12 cellular contexts compared by ENCODE assay signal in the genomic region with DNA sequence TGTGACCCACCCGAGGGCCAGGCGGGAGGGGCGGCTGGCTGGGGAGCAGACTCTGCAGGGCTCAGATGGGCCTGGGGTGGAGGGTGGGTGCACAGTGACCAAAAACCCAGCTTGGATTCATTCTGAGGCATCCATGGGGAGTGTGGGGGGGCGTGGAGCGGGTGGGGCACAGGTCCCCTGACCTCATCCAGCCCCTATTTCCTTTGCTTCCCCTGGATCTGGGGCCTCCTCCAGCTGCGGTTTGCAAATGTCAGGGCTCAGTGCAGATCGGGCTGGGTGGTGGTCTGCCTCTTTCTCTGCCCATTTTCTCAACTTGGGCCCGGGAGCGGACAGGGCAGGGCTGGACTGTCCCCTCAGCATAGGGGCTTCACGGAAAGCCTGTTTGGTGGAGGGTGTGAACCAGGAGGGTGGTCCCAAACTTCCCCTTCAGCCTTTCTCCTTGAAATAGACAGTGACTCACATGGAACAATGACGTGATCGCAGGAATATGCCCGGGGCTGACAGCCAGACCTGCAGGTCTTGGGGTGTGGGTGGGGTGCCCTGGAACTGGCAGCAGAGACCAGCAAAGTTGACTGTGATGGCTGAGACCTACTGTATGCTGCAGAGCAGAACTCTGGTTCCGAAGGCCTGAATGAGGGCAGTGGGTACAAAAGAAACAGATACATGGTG.
A peak's percentile ranks its signal among the peaks of the same experiment; 100 is the strongest.
DNase-seq lines count a peak whose midpoint lies in the region; ATAC-seq and TF ChIP-seq lines count a peak whose summit lies in the region.
"Had no signal": no experiment of that assay in that cellular context is flagged by ENCODE, and none has a peak within 500 bp of the region (broad histone marks: within the 10 kb centered on the region; RNA-seq: fewer than 3 reads in every experiment).

No MANE protein-coding gene starts in this region.

- DNase-seq in ELR (ENCODE audit: low read depth): peak; percentile 92
- peak; percentile 65 to 69 for DNase-seq in SJCRH30
- DNase-seq in foreskin keratinocyte: peak in 1 of 2 donors; percentile 71
- no peak for DNase-seq in omental fat pad (ENCODE audit: low spot score)
- DNase-seq in Karpas-422: no peak
- no peak for DNase-seq in posterior vena cava (ENCODE audit: low spot score)
- DNase-seq in medulla oblongata (ENCODE audit: extremely low spot score): no peak
- no peak for DNase-seq in NCI-H446 (lab: John Stamatoyannopoulos, UW)
- DNase-seq: effector CD8-positive, alpha-beta T cell; nephron progenitor cell; stimulated activated CD4-positive, alpha-beta T cell treated with anti-CD3 and anti-CD28 coated beads, Interleukin-1b, Interleukin-23, amount 100 ng/mL, for 48 hours had no signal

- peak overlapping the region; percentile 82 for H3K27ac ChIP-seq in SJCRH30
- no peak overlapping the region for H3K27ac ChIP-seq in foreskin keratinocyte
- no peak overlapping the region for H3K27ac ChIP-seq in Karpas-422 (ENCODE audit: low read length)
- H3K27ac ChIP-seq: C4-2B had no signal

- H2AFZ ChIP-seq in Karpas-422 (ENCODE audit: low read length): no peak overlapping the region

- H3K27me3 ChIP-seq in SJCRH30 (no peaks in the 10 kb centered on the region), foreskin keratinocyte (no peaks in the 10 kb centered on the region), Karpas-422 (ENCODE audit: low read length) (no peaks in the 10 kb centered on the region)

- H3K36me3 ChIP-seq in SJCRH30 (no peaks in the 10 kb centered on the region), Karpas-422 (ENCODE audit: insufficient read depth, low read length) (no peaks in the 10 kb centered on the region)

- intact Hi-C loops in posterior vena cava (cut with DNase I): no loop called here

- H3K9me3 ChIP-seq in SJCRH30 (replicated peaks): no peaks in the 10 kb centered on the region
- no peaks in the 10 kb centered on the region for H3K9me3 ChIP-seq in Karpas-422 (ENCODE audit: low read length)

- no peak overlapping the region for H3K9ac ChIP-seq in Karpas-422 (ENCODE audit: low read length)

- no peaks in the 10 kb centered on the region for H3K9me2 ChIP-seq in Karpas-422 (replicated peaks; ENCODE audit: insufficient read depth, low read length)

- peaks cover 73% of the 10 kb centered on the region for H3K4me1 ChIP-seq in SJCRH30
- peaks cover 38% of the 10 kb centered on the region for H3K4me1 ChIP-seq in foreskin keratinocyte
- no peaks in the 10 kb centered on the region for H3K4me1 ChIP-seq in Karpas-422 (ENCODE audit: low read length)

- no peak overlapping the region for H3K4me2 ChIP-seq in Karpas-422 (ENCODE audit: low read depth, low read length, poor library complexity, severe bottlenecking)

- TF ChIP-seq CTCF in foreskin keratinocyte (conservative IDR thresholded peaks at IDR 0.05) (no peak), omental fat pad (IDR thresholded peaks at IDR 0.05) (no peak)

- H3K79me2 ChIP-seq in Karpas-422 (ENCODE audit: low read length): no peaks in the 10 kb centered on the region

- H3K4me3 ChIP-seq in SJCRH30 (no peak overlapping the region), Karpas-422 (ENCODE audit: low read length) (no peak overlapping the region)

- ATAC-seq in foreskin keratinocyte: peak; percentile 70
- peak; percentile 27 for ATAC-seq in omental fat pad (ENCODE audit: low FRiP score)

- H4K20me1 ChIP-seq in Karpas-422 (ENCODE audit: insufficient read depth, low read depth, low read length): no peaks in the 10 kb centered on the region

Comparison
In these comparisons a context has a peak if more than half of its experiments do, and no peak if none do; other contexts are left out.
1. DNase-seq: peak in ELR (single experiment) and SJCRH30 (2 of 2); none in omental fat pad (single experiment), Karpas-422 (single experiment), posterior vena cava (single experiment), medulla oblongata (single experiment) and NCI-H446 (0 of 2).